In the genomic region with DNA sequence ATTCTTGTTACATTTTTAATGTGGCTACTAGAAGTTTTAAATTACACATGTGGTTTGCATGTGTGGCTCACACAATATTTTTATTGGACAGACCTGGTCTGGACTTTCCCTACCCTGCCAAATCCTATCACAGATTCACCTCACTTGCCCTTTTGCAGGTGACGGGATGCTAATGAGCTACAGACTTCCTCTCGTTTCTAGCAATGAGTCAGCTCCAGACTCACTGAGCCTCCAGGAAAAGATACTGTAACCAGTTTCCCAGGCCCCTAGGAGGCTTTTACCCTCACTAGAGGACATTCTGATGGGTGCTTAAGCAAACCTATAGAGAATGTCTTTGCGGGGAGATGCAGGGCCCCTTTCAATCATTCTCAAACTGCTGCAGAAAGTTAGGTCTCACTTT, we compare ENCODE assay signal across 8 cellular contexts.
A peak's percentile ranks its signal among the peaks of the same experiment; 100 is the strongest.
DNase-seq lines count a peak whose midpoint lies in the region; ATAC-seq, FAIRE-seq and TF ChIP-seq lines count a peak whose summit lies in the region.

No MANE protein-coding gene starts in this region.

- no peaks in the 10 kb centered on the region for H3K4me1 ChIP-seq in Peyer's patch

- no peak for FAIRE-seq in D721Med (lab: Jason Lieb, UNC)

- in situ Hi-C loops in GM13976 (cut with MboI; ENCODE audit: low sequenced_read_pairs, unreplicated experiment) = no loop called here

- ATAC-seq in GM21526 (IDR thresholded peaks at IDR 0.05; ENCODE audit: low FRiP score, unreplicated experiment) = peak; percentile 85

- TF ChIP-seq POLR2A in Peyer's patch (IDR thresholded peaks at IDR 0.05) = no peak

- no peaks in the 10 kb centered on the region for H3K9me3 ChIP-seq in Peyer's patch

- H3K4me3 ChIP-seq in fibroblast of villous mesenchyme (ENCODE audit: low read depth, low read length) (no peak overlapping the region), Peyer's patch (no peak overlapping the region)

- TF ChIP-seq CTCF in GM13976 (IDR thresholded peaks at IDR 0.05; ENCODE audit: borderline replicate concordance, control extremely low read depth, extremely low read depth, insufficient read depth, missing control alignments) (no peak), fibroblast of villous mesenchyme (IDR thresholded peaks at IDR 0.05; ENCODE audit: insufficient read depth, low read depth, low read length) (no peak), D721Med (IDR thresholded peaks at IDR 0.05; ENCODE audit: insufficient read depth, missing control alignments) (no peak), Peyer's patch (IDR thresholded peaks at IDR 0.05) (no peak)

- DNase-seq in GM13976 (ENCODE audit: low spot score) (peak; percentile 60), HS-5 (ENCODE audit: low read depth) (peak; percentile 30), fibroblast of villous mesenchyme (ENCODE audit: low read depth) (peak; percentile 71), D721Med (ENCODE audit: insufficient read length, low spot score) (no peak), Peyer's patch (no peak), Ammon's horn (ENCODE audit: low spot score) (no peak), MV-4-11 (lab: John Stamatoyannopoulos, UW) (no peak)

- no peaks in the 10 kb centered on the region for H3K27me3 ChIP-seq in Peyer's patch

- H3K36me3 ChIP-seq in Peyer's patch = no peaks in the 10 kb centered on the region

- H3K27ac ChIP-seq in Peyer's patch = no peak overlapping the region

Comparison
In these comparisons a context has a peak if more than half of its experiments do, and no peak if none do; other contexts are left out.
1. DNase-seq: peak in GM13976 (single experiment), HS-5 (single experiment) and fibroblast of villous mesenchyme (single experiment); none in D721Med (single experiment), Peyer's patch (0 of 3), Ammon's horn (single experiment) and MV-4-11 (single experiment).